22 cellular contexts compared by ENCODE assay signal in the genomic region with DNA sequence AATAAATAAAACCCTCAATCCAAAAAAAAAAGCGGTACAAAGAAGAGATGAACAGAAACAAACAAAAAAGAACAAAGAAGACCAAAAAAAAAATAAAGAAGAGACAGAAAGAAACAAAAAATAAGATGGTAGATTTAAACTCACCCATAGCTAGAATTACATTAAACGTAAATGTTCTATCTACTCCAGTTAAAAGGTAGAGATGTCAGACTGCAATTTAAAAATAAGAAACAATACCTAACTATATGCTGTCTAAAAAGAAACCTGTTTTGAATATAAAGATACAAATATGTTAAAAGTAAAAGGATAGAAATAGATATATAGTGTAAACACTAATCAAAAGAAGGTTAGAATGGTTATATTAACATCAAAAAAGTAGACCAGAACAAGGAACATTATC.
"Had no signal": no experiment of that assay in that cellular context is flagged by ENCODE, and none has a peak within 500 bp of the region (broad histone marks: within the 10 kb centered on the region; RNA-seq: fewer than 3 reads in every experiment).

No MANE protein-coding gene starts in this region.

- ATAC-seq: foreskin keratinocyte; gastroesophageal sphincter; heart left ventricle; left cardiac atrium; left lung; left ventricle myocardium superior; lower lobe of right lung; mucosa of descending colon; naive thymus-derived CD8-positive, alpha-beta T cell had no signal

- H3K9me3 ChIP-seq: esophagus muscularis mucosa, gastroesophageal sphincter had no signal

- DNase-seq: dermis blood vessel endothelial cell; dorsolateral prefrontal cortex; effector CD4-positive, alpha-beta T cell; effector memory CD4-positive, alpha-beta T cell; foreskin keratinocyte; heart left ventricle; hippocampal formation; left cardiac atrium; left lung; left ventricle myocardium superior; lower lobe of right lung; mesenchymal stem cell; mucosa of descending colon; naive B cell; naive thymus-derived CD8-positive, alpha-beta T cell had no signal

- H3K27me3 Mint-ChIP-seq: naive B cell; naive thymus-derived CD8-positive, alpha-beta T cell had no signal

- H3K27me3 ChIP-seq: dorsolateral prefrontal cortex, esophagus muscularis mucosa, foreskin keratinocyte, gastroesophageal sphincter, heart left ventricle, left lung had no signal

- H3K4me3 ChIP-seq: coronary artery, dorsolateral prefrontal cortex, esophagus muscularis mucosa, gastroesophageal sphincter, heart left ventricle, left lung, lower lobe of right lung, mucosa of descending colon had no signal

- H3K4me1 ChIP-seq: foreskin keratinocyte had no signal

- FAIRE-seq: endothelial cell of umbilical vein, islet of Langerhans, keratinocyte had no signal

- H3K27ac ChIP-seq: coronary artery, dorsolateral prefrontal cortex, esophagus muscularis mucosa, foreskin keratinocyte, gastroesophageal sphincter, heart left ventricle, left lung, lower lobe of right lung had no signal

- H3K27ac Mint-ChIP-seq: mesothelial cell of epicardium; naive thymus-derived CD8-positive, alpha-beta T cell had no signal

- H3K4me3 Mint-ChIP-seq: mesothelial cell of epicardium; naive B cell; naive thymus-derived CD8-positive, alpha-beta T cell had no signal
